17 cellular contexts compared by ENCODE assay signal in genomic region chr1:231921951-231922350, GRCh38.
"Had no signal": no experiment of that assay in that cellular context is flagged by ENCODE, and none has a peak within 500 bp of the region (broad histone marks: within the 10 kb centered on the region; RNA-seq: fewer than 3 reads in every experiment).

No MANE protein-coding gene starts in this region.

- FAIRE-seq: islet of Langerhans had no signal

- H3K27me3 ChIP-seq: gastrocnemius medialis, heart right ventricle, right lobe of liver, upper lobe of left lung had no signal

- H3K27ac ChIP-seq: gastrocnemius medialis, prostate gland, right lobe of liver, upper lobe of left lung had no signal

- H3K36me3 ChIP-seq: gastrocnemius medialis, heart right ventricle, prostate gland, right lobe of liver, upper lobe of left lung had no signal

- H3K4me3 Mint-ChIP-seq: activated T-cell treated with anti-CD3 and anti-CD28 coated beads, Interleukin-2, amount 50 U/mL, for 72 hours; dendritic cell treated with granulocyte-macrophage colony-stimulating factor and Interleukin-4, amounts not matched to agents 40 ng/mL and 50 ng/mL, for 4 days; naive B cell; stimulated activated naive CD8-positive, alpha-beta T cell treated with anti-CD3 and anti-CD28 coated beads, Interleukin-15, amount 100 ng/mL, for 72 hours; T-helper 1 cell treated with Interleukin-12 subunit alpha and Interleukin-12 subunit beta and Interleukin-4 antibody, amounts not matched to agents 30 μg/mL and 1 μg/mL, for 36 hours had no signal

- H3K36me3 Mint-ChIP-seq: activated naive CD4-positive, alpha-beta T cell treated with anti-CD3 and anti-CD28 coated beads, Interleukin-2, amount 50 U/mL, for 72 hours had no signal

- H3K27me3 Mint-ChIP-seq: dendritic cell treated with granulocyte-macrophage colony-stimulating factor and Interleukin-4, amounts not matched to agents 40 ng/mL and 50 ng/mL, for 4 days; naive B cell; stimulated activated naive CD8-positive, alpha-beta T cell treated with anti-CD3 and anti-CD28 coated beads, Interleukin-15, amount 100 ng/mL, for 72 hours had no signal

- H3K4me1 ChIP-seq: prostate gland, right lobe of liver had no signal

- H3K9me3 ChIP-seq: gastrocnemius medialis, heart right ventricle, prostate gland, right lobe of liver, upper lobe of left lung had no signal

- ATAC-seq: activated T-cell treated with anti-CD3 and anti-CD28 coated beads, Interleukin-2, amount 50 U/mL, for 72 hours; gastrocnemius medialis; heart right ventricle; stimulated activated naive CD8-positive, alpha-beta T cell treated with anti-CD3 and anti-CD28 coated beads, Interleukin-15, amount 100 ng/mL, for 72 hours had no signal

- DNase-seq: activated CD4-positive, alpha-beta T cell treated with anti-CD3 and anti-CD28 coated beads for 4 hours; activated CD8-positive, alpha-beta memory T cell treated with anti-CD3 and anti-CD28 coated beads, Interleukin-2, amount 50 U/mL, for 48 hours; activated gamma-delta T cell; activated T-cell treated with anti-CD3 and anti-CD28 coated beads, Interleukin-2, amount 50 U/mL, for 72 hours; effector memory CD4-positive, alpha-beta T cell; gastrocnemius medialis; heart right ventricle; naive B cell; occipital lobe; right lobe of liver; stimulated activated naive CD8-positive, alpha-beta T cell treated with anti-CD3 and anti-CD28 coated beads, Interleukin-15, amount 100 ng/mL, for 72 hours; upper lobe of left lung had no signal

- H3K9me3 Mint-ChIP-seq: activated naive CD4-positive, alpha-beta T cell treated with anti-CD3 and anti-CD28 coated beads, Interleukin-2, amount 50 U/mL, for 72 hours; activated T-cell treated with anti-CD3 and anti-CD28 coated beads, Interleukin-2, amount 50 U/mL, for 72 hours; dendritic cell treated with granulocyte-macrophage colony-stimulating factor and Interleukin-4, amounts not matched to agents 40 ng/mL and 50 ng/mL, for 4 days; naive B cell; stimulated activated naive CD8-positive, alpha-beta T cell treated with anti-CD3 and anti-CD28 coated beads, Interleukin-15, amount 100 ng/mL, for 72 hours; T-helper 1 cell treated with Interleukin-12 subunit alpha and Interleukin-12 subunit beta and Interleukin-4 antibody, amounts not matched to agents 30 μg/mL and 1 μg/mL, for 36 hours had no signal

- H3K27ac Mint-ChIP-seq: activated naive CD4-positive, alpha-beta T cell treated with anti-CD3 and anti-CD28 coated beads, Interleukin-2, amount 50 U/mL, for 72 hours; activated T-cell treated with anti-CD3 and anti-CD28 coated beads, Interleukin-2, amount 50 U/mL, for 72 hours; dendritic cell treated with granulocyte-macrophage colony-stimulating factor and Interleukin-4, amounts not matched to agents 40 ng/mL and 50 ng/mL, for 4 days; naive B cell; stimulated activated naive CD8-positive, alpha-beta T cell treated with anti-CD3 and anti-CD28 coated beads, Interleukin-15, amount 100 ng/mL, for 72 hours; T-helper 1 cell treated with Interleukin-12 subunit alpha and Interleukin-12 subunit beta and Interleukin-4 antibody, amounts not matched to agents 30 μg/mL and 1 μg/mL, for 36 hours had no signal

- H3K4me3 ChIP-seq: gastrocnemius medialis, heart right ventricle, prostate gland, right lobe of liver, upper lobe of left lung had no signal
